Comparison of ENCODE assay signal across 1 cellular context in the genomic region with DNA sequence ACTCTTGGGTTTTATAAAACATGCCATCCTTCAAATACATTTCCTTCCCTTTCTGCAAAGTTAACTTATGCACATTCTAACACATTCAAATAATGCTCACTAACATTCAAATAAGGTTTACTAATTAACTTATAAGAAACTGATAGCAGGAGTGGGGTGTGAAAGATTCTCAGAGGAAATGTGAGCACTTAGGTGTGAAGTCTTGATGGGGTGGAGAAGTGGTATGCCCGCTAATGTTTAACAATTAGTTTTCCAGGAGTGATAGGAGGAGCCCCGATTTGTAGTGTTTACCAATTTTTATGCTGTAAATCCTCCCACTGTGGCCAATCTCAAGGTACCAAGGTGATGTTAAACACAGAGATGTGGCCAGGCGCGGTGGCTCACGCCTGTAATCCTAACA.
TF ChIP-seq lines count a peak whose summit lies in the region.

No MANE protein-coding gene starts in this region.

TF ChIP-seq in GM12878, 131 proteins besides CTCF, POLR2A, EP300 and RAD21:
- no peak for TF ChIP-seq SMARCA5 (IDR thresholded peaks at IDR 0.05)
